Comparison of ENCODE assay signal across 31 cellular contexts in genomic region chr16:75804368-75804767, GRCh38.
"Had no signal": no experiment of that assay in that cellular context is flagged by ENCODE, and none has a peak within 500 bp of the region (broad histone marks: within the 10 kb centered on the region; RNA-seq: fewer than 3 reads in every experiment).

No MANE protein-coding gene starts in this region.

- H3K27me3 ChIP-seq: adrenal gland, body of pancreas, brain microvascular endothelial cell, breast epithelium had no signal

- DNase-seq: activated B cell treated with CpG ODN at 0.5 μM for 24 hours; activated CD4-positive, alpha-beta memory T cell treated with anti-CD3 and anti-CD28 coated beads for 36 hours; activated CD4-positive, alpha-beta T cell treated with anti-CD3 and anti-CD28 coated beads for 4 hours; activated CD4-positive, alpha-beta T cell treated with anti-CD3 and anti-CD28 coated beads, Interleukin-2, amount 10 ng/mL, durations not matched to agents 24 days and 14 days; activated CD4-positive, alpha-beta T cell treated with anti-CD3 and anti-CD28 coated beads, Interleukin-2, amount 50 U/mL, for 1 hour; activated CD4-positive, alpha-beta T cell treated with anti-CD3 and anti-CD28 coated beads, Interleukin-2, amount 50 U/mL, for 4 hours; activated CD4-positive, CD25-positive, alpha-beta regulatory T cell treated with anti-CD3 and anti-CD28 coated beads, Interleukin-2, amount 50 U/mL, for 72 hours; activated CD8-positive, alpha-beta memory T cell treated with anti-CD3 and anti-CD28 coated beads, Interleukin-2, amount 50 U/mL, for 4 hours; activated CD8-positive, alpha-beta T cell treated with anti-CD3 and anti-CD28 coated beads for 36 hours; activated effector memory CD4-positive, alpha-beta T cell treated with anti-CD3 and anti-CD28 coated beads, Interleukin-2, amount 50 U/mL, for 16 hours; activated gamma-delta T cell treated with Interleukin-2 at 50 U/mL for 16 hours; activated naive CD4-positive, alpha-beta T cell; activated naive CD4-positive, alpha-beta T cell treated with anti-CD3 and anti-CD28 coated beads for 36 hours; activated naive CD4-positive, alpha-beta T cell treated with anti-CD3 and anti-CD28 coated beads, Interleukin-2, amount 50 U/mL, for 16 hours; activated naive CD8-positive, alpha-beta T cell treated with anti-CD3 and anti-CD28 coated beads for 36 hours; activated T-cell treated with anti-CD3 and anti-CD28 coated beads for 4 hours; activated T-cell treated with anti-CD3 and anti-CD28 coated beads, Interleukin-2, amount 50 U/mL, for 1 hour; activated T-cell treated with anti-CD3 and anti-CD28 coated beads, Interleukin-2, amount 50 U/mL, for 4 hours; activated T-cell treated with anti-CD3 and anti-CD28 coated beads, Interleukin-2, amount 50 U/mL, for 72 hours; adrenal gland; amniotic stem cell; aorta; body of pancreas; brain microvascular endothelial cell; central memory CD4-positive, alpha-beta T cell; T-helper 2 cell; T-helper 9 cell had no signal

- H3K27ac ChIP-seq: adrenal gland, body of pancreas, brain microvascular endothelial cell, breast epithelium, VCaP had no signal

- H3K9me3 ChIP-seq: adrenal gland, body of pancreas, breast epithelium had no signal

- H3K36me3 ChIP-seq: adrenal gland, brain microvascular endothelial cell, breast epithelium had no signal

- ATAC-seq: activated CD8-positive, alpha-beta T cell treated with anti-CD3 and anti-CD28 coated beads for 36 hours; activated naive CD4-positive, alpha-beta T cell treated with anti-CD3 and anti-CD28 coated beads, Interleukin-2, amount 50 U/mL, for 72 hours; activated T-cell treated with anti-CD3 and anti-CD28 coated beads, Interleukin-2, amount 50 U/mL, for 4 hours; activated T-cell treated with anti-CD3 and anti-CD28 coated beads, Interleukin-2, amount 50 U/mL, for 72 hours; activated T-helper 17 cell treated with anti-CD3 and anti-CD28 coated beads, Interleukin-2, amount 50 U/mL, for 72 hours; body of pancreas had no signal

- H3K4me3 ChIP-seq: adrenal gland, body of pancreas, breast epithelium had no signal
